10 cellular contexts compared by ENCODE assay signal in the genomic region with DNA sequence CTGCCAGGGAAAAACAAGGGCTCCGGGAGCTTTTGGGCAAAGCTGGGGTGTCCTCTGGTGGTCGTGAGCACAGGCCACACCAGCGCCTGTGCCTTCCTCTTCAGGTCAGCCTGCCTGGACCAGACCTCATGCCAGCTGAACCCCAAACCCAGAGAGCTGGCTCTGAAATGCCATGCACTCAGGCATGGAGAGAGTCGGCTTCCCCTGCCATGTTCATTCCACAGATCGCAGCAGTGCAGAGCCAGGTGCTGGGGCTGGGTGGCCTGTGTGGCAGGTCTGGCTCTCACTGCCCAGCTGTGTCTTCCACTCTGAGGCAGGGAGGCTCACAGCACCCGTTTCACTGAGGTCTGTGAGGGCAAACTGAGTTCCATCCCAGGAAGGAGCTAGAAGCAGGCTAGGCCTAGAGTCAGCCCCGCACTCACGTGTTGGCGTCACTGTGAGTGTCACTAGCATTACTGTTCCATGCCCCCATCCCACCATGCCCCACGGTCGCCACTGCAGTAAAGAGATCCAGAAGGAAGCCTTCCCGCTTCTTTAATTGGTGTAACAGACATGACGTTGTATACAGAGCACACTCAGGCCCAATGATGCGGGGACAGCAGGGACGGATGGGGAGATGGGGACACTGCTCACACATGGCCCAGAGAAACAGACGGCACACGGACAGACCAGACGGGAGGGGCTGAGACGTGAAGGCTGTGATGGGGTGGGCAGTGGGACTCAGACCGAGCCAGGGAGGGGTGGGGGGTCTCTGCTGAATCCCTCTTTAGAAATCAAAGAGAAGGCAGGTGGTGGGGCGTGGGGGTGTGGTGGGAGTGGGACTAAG. TPM values are rescaled to one million over a fixed set of nuclear protein-coding genes. Genes with fewer than 3 reads are reported as not detected.
A peak's percentile ranks its signal among the peaks of the same experiment; 100 is the strongest.
DNase-seq lines count a peak whose midpoint lies in the region; ATAC-seq and TF ChIP-seq lines count a peak whose summit lies in the region.
"Had no signal": no experiment of that assay in that cellular context is flagged by ENCODE, and none has a peak within 500 bp of the region (broad histone marks: within the 10 kb centered on the region; RNA-seq: fewer than 3 reads in every experiment).

No MANE protein-coding gene starts in this region.

- no peak for TF ChIP-seq CTCF in stomach (IDR thresholded peaks at IDR 0.05)

- CTCF ChIA-PET in activated CD8-positive, alpha-beta memory T cell treated with anti-CD3 and anti-CD28 coated beads, Interleukin-2, amount 10 ng/mL, durations not matched to agents 7 days and 5 days (lab: Charles Lee) = interaction anchor here (1.1 to 1.2 kb wide), 2 partner anchors 92 to 124 kb away, joined by 3 read pairs; no protein-coding TSS in a partner anchor
- CTCF ChIA-PET in activated CD4-positive, alpha-beta memory T cell treated with anti-CD3 and anti-CD28 coated beads, Interleukin-2, amount 10 ng/mL, durations not matched to agents 7 days and 5 days (lab: Charles Lee) = interaction anchor here (1.6 to 1.8 kb wide), 2 partner anchors 7 to 31 kb away, joined by 3 to 5 read pairs; no protein-coding TSS in a partner anchor

- peaks cover 60 to 68% (median 65%) of the 10 kb centered on the region in 4 donors for H3K4me1 ChIP-seq in stomach

- ATAC-seq in activated CD8-positive, alpha-beta memory T cell treated with anti-CD3 and anti-CD28 coated beads, Interleukin-2, amount 10 ng/mL, durations not matched to agents 7 days and 5 days = no peak

- H3K36me3 ChIP-seq in stomach = peaks cover 8 to 56% (median 47%) of the 10 kb centered on the region in 4 donors
- H3K36me3 ChIP-seq: breast epithelium had no signal

- POLR2A ChIA-PET in activated CD4-positive, alpha-beta memory T cell treated with anti-CD3 and anti-CD28 coated beads, Interleukin-2, amount 10 ng/mL, durations not matched to agents 7 days and 5 days (lab: Charles Lee) = interaction anchor here (0.8 to 5.8 kb wide), 4 partner anchors 9 to 255 kb away, joined by 3 to 39 read pairs (median 3); a partner anchor contains a TSS

- peaks cover 45% of the 10 kb centered on the region for H3K4me1 Mint-ChIP-seq in activated CD8-positive, alpha-beta memory T cell treated with anti-CD3 and anti-CD28 coated beads, Interleukin-2, amount 10 ng/mL, durations not matched to agents 7 days and 5 days
- H3K4me1 Mint-ChIP-seq in activated CD4-positive, alpha-beta memory T cell treated with anti-CD3 and anti-CD28 coated beads, Interleukin-2, amount 10 ng/mL, durations not matched to agents 7 days and 5 days = peaks cover 56% of the 10 kb centered on the region
- H3K4me1 Mint-ChIP-seq in immature natural killer cell = peaks cover 48 to 56% of the 10 kb centered on the region in 2 donors

- H3K4me3 ChIP-seq in stomach = no peak overlapping the region

- H3K27me3 Mint-ChIP-seq in activated CD8-positive, alpha-beta memory T cell treated with anti-CD3 and anti-CD28 coated beads, Interleukin-2, amount 10 ng/mL, durations not matched to agents 7 days and 5 days = no peaks in the 10 kb centered on the region
- no peaks in the 10 kb centered on the region for H3K27me3 Mint-ChIP-seq in activated CD4-positive, alpha-beta memory T cell treated with anti-CD3 and anti-CD28 coated beads, Interleukin-2, amount 10 ng/mL, durations not matched to agents 7 days and 5 days
- peaks cover 0 to 10% (median 3%) of the 10 kb centered on the region in 3 donors for H3K27me3 Mint-ChIP-seq in immature natural killer cell (ENCODE audit: low read depth in 3 of 3)

- H3K27ac ChIP-seq in stomach = peak overlapping the region in 4 of 5 donors; percentile 72 to 93 (median 91)

- H3K9me3 ChIP-seq in stomach = no peaks in the 10 kb centered on the region
- H3K9me3 ChIP-seq: breast epithelium had no signal

- H3K9me3 Mint-ChIP-seq in activated CD8-positive, alpha-beta memory T cell treated with anti-CD3 and anti-CD28 coated beads, Interleukin-2, amount 10 ng/mL, durations not matched to agents 7 days and 5 days (ENCODE audit: low read depth) = no peaks in the 10 kb centered on the region
- H3K9me3 Mint-ChIP-seq in activated CD4-positive, alpha-beta memory T cell treated with anti-CD3 and anti-CD28 coated beads, Interleukin-2, amount 10 ng/mL, durations not matched to agents 7 days and 5 days = no peaks in the 10 kb centered on the region
- H3K9me3 Mint-ChIP-seq in immature natural killer cell = no peaks in the 10 kb centered on the region

- no peak for TF ChIP-seq POLR2A in stomach (IDR thresholded peaks at IDR 0.05)

- 64 to 75% (median 74%) methylated on average over 19 to 21 of the region's 21 CpGs for WGBS in stomach, 5 donors

- no peaks in the 10 kb centered on the region for H3K27me3 ChIP-seq in stomach
- H3K27me3 ChIP-seq: breast epithelium had no signal

- H3K36me3 Mint-ChIP-seq in activated CD8-positive, alpha-beta memory T cell treated with anti-CD3 and anti-CD28 coated beads, Interleukin-2, amount 10 ng/mL, durations not matched to agents 7 days and 5 days = peaks cover 6% of the 10 kb centered on the region
- peaks cover 31% of the 10 kb centered on the region for H3K36me3 Mint-ChIP-seq in activated CD4-positive, alpha-beta memory T cell treated with anti-CD3 and anti-CD28 coated beads, Interleukin-2, amount 10 ng/mL, durations not matched to agents 7 days and 5 days (ENCODE audit: low read depth)
- H3K36me3 Mint-ChIP-seq in immature natural killer cell = peaks cover 0 to 11% (median 5%) of the 10 kb centered on the region in 3 donors

- H3K27ac Mint-ChIP-seq in activated CD8-positive, alpha-beta memory T cell treated with anti-CD3 and anti-CD28 coated beads, Interleukin-2, amount 10 ng/mL, durations not matched to agents 7 days and 5 days = no peak overlapping the region
- peak overlapping the region; percentile 16 for H3K27ac Mint-ChIP-seq in activated CD4-positive, alpha-beta memory T cell treated with anti-CD3 and anti-CD28 coated beads, Interleukin-2, amount 10 ng/mL, durations not matched to agents 7 days and 5 days
- H3K27ac Mint-ChIP-seq in immature natural killer cell = peak overlapping the region; percentile 53 to 86 (median 75)

- TF ChIP-seq EP300 in stomach (IDR thresholded peaks at IDR 0.05) = no peak

- DNase-seq in activated CD8-positive, alpha-beta memory T cell treated with anti-CD3 and anti-CD28 coated beads, Interleukin-2, amount 50 U/mL, for 4 hours = peak; percentile 13
- no peak for DNase-seq in activated CD8-positive, alpha-beta memory T cell treated with anti-CD3 and anti-CD28 coated beads, Interleukin-2, amount 10 ng/mL, durations not matched to agents 7 days and 5 days
- no peak for DNase-seq in activated CD4-positive, alpha-beta memory T cell treated with anti-CD3 and anti-CD28 coated beads, Interleukin-2, amount 10 ng/mL, durations not matched to agents 7 days and 5 days
- DNase-seq in immature natural killer cell = no peak
- no peak for DNase-seq in stomach
- no peak for DNase-seq in T1000 (lab: John Stamatoyannopoulos, UW)
- DNase-seq in stimulated activated CD4-positive, alpha-beta T cell treated with anti-CD3 and anti-CD28 coated beads, Interleukin-4, amount 100 ng/mL, for 24 hours = no peak
- no peak for DNase-seq in HuH-7 (ENCODE audit: low spot score)
- DNase-seq: stimulated activated CD4-positive, alpha-beta T cell treated with anti-CD3 and anti-CD28 coated beads, Interleukin-2, amount 100 ng/mL, for 24 hours had no signal

- intact Hi-C loops in stomach (cut with DNase I; ENCODE audit: low total_unique reads) = loop anchor here (10.0 kb wide), 1 partner anchor 252 kb away; a partner anchor contains a TSS

- H3K4me3 Mint-ChIP-seq in activated CD8-positive, alpha-beta memory T cell treated with anti-CD3 and anti-CD28 coated beads, Interleukin-2, amount 10 ng/mL, durations not matched to agents 7 days and 5 days = no peak overlapping the region
- peak overlapping the region; percentile 86 for H3K4me3 Mint-ChIP-seq in activated CD4-positive, alpha-beta memory T cell treated with anti-CD3 and anti-CD28 coated beads, Interleukin-2, amount 10 ng/mL, durations not matched to agents 7 days and 5 days
- peak overlapping the region; percentile 19 to 65 (median 40) for H3K4me3 Mint-ChIP-seq in immature natural killer cell

RNA-seq across cellular contexts. Expression of a gene that starts 2.7 kb away (rescaled TPM):
- total RNA-seq in activated CD8-positive, alpha-beta memory T cell treated with anti-CD3 and anti-CD28 coated beads, Interleukin-2, amount 10 ng/mL, durations not matched to agents 7 days and 5 days = 100 to 1,000 TPM; 169 to 216 TPM
- total RNA-seq in activated CD4-positive, alpha-beta memory T cell treated with anti-CD3 and anti-CD28 coated beads, Interleukin-2, amount 10 ng/mL, durations not matched to agents 7 days and 5 days = 100 to 1,000 TPM; 166 to 175 TPM
- polyA plus RNA-seq in immature natural killer cell = 100 to 1,000 TPM; 131 to 327 (median 245) TPM
- total RNA-seq in stomach = 100 to 1,000 TPM; 104 to 294 (median 181) TPM
- 100 to 1,000 TPM; 321 to 432 (median 386) TPM for polyA plus RNA-seq in stomach

RNA-seq across cellular contexts. Expression of a gene that starts 8.1 kb away (rescaled TPM):
- 10 to 100 TPM; 23.8 to 29.8 TPM for total RNA-seq in activated CD8-positive, alpha-beta memory T cell treated with anti-CD3 and anti-CD28 coated beads, Interleukin-2, amount 10 ng/mL, durations not matched to agents 7 days and 5 days
- 10 to 100 TPM; 24.7 to 25.4 TPM for total RNA-seq in activated CD4-positive, alpha-beta memory T cell treated with anti-CD3 and anti-CD28 coated beads, Interleukin-2, amount 10 ng/mL, durations not matched to agents 7 days and 5 days
- 10 to 100 TPM; 14.4 to 16.6 (median 16.3) TPM for polyA plus RNA-seq in immature natural killer cell
- 10 to 100 TPM in 2 of 5 donors, 1 to 10 TPM in 3; 1.7 to 29.2 (median 8.9) TPM for total RNA-seq in stomach
- polyA plus RNA-seq in stomach = 10 to 100 TPM; 16.1 to 27.2 (median 18.9) TPM

RNA-seq across cellular contexts. Expression of a gene that starts 16.9 kb away (rescaled TPM):
- total RNA-seq in activated CD8-positive, alpha-beta memory T cell treated with anti-CD3 and anti-CD28 coated beads, Interleukin-2, amount 10 ng/mL, durations not matched to agents 7 days and 5 days = 1 to 10 TPM; 3.6 to 4.4 TPM
- total RNA-seq in activated CD4-positive, alpha-beta memory T cell treated with anti-CD3 and anti-CD28 coated beads, Interleukin-2, amount 10 ng/mL, durations not matched to agents 7 days and 5 days = 1 to 10 TPM; 3.2 to 3.3 TPM
- polyA plus RNA-seq in immature natural killer cell = under 1 TPM in 2 of 3 donors, not detected in 1; 0.31 to 0.44 TPM
- 10 to 100 TPM in 1 of 5 donors, 1 to 10 TPM in 3, not detected in 1; 1.6 to 29.5 (median 3.6) TPM for total RNA-seq in stomach
- 1 to 10 TPM; 1.2 to 2.5 (median 1.9) TPM for polyA plus RNA-seq in stomach
